21 cellular contexts compared by ENCODE assay signal in genomic region chr1:88562991-88563390, GRCh38.
"Had no signal": no experiment of that assay in that cellular context is flagged by ENCODE, and none has a peak within 500 bp of the region (broad histone marks: within the 10 kb centered on the region; RNA-seq: fewer than 3 reads in every experiment).

No MANE protein-coding gene starts in this region.

- H3K4me3 ChIP-seq: MG63, Peyer's patch, SJSA1, SK-N-MC had no signal

- H3K4me1 ChIP-seq: Peyer's patch, SJSA1 had no signal

- H3K36me3 ChIP-seq: MG63, Peyer's patch, SJSA1 had no signal

- ATAC-seq: PC-3 had no signal

- H3K27ac ChIP-seq: Peyer's patch, SJSA1, SK-N-MC had no signal

- H3K27me3 ChIP-seq: Peyer's patch, SJSA1 had no signal

- DNase-seq: KBM-7; MG63; NCI-H1092; NCI-H1105 treated with DMSO at 0.1 percent for 48 hours; NCI-H1436 treated with DMSO at 0.1 percent for 48 hours; NCI-H1694; NCI-H187 treated with DMSO at 0.1 percent for 48 hours; NCI-H2029 treated with DMSO at 0.1 percent for 48 hours; NCI-H2171; NCI-H226; NCI-H446; NCI-H510A treated with DMSO at 0.1 percent for 48 hours; NCI-H526; NCI-H748 treated with DMSO at 0.1 percent for 48 hours; NK-92 treated with Interleukin-12 subunit alpha and Interleukin-12 subunit beta, amount 100 ng/mL, for 24 hours; PC-3; Peyer's patch; Right ventricle myocardium superior; SIG-M5 had no signal

- H3K9me3 ChIP-seq: MG63, Peyer's patch, SJSA1 had no signal
